8 cellular contexts compared by ENCODE assay signal in genomic region chr9:447230-448025, GRCh38. TPM values are rescaled to one million over a fixed set of nuclear protein-coding genes. Genes with fewer than 3 reads are reported as not detected.
DNase-seq lines count a peak whose midpoint lies in the region; ATAC-seq and TF ChIP-seq lines count a peak whose summit lies in the region.

No MANE protein-coding gene starts in this region.

- DNase-seq in NCI-H226 (peak; percentile 92), renal cortical epithelial cell (ENCODE audit: low read depth) (peak; percentile 96), vagina (ENCODE audit: extremely low spot score in 2 of 2) (no peak), cerebellum (ENCODE audit: low spot score) (no peak), NCI-H510A (lab: John Stamatoyannopoulos, UW) (no peak)
- peak; percentile 49 for DNase-seq in activated effector memory CD4-positive, alpha-beta T cell treated with Interleukin-2 at 50 U/mL for 16 hours

- intact Hi-C loops in vagina (cut with DNase I), result no loop called here

- no peaks in the 10 kb centered on the region for H3K36me3 ChIP-seq in vagina

- TF ChIP-seq CTCF in vagina (IDR thresholded peaks at IDR 0.05), result no peak

- no peaks in the 10 kb centered on the region for H3K9me3 ChIP-seq in vagina

- no peaks in the 10 kb centered on the region for H3K27me3 ChIP-seq in vagina

- peaks cover 9% of the 10 kb centered on the region for H3K4me1 ChIP-seq in vagina

- ATAC-seq in GM18505 (IDR thresholded peaks at IDR 0.05; ENCODE audit: unreplicated experiment) (peak; percentile 55), GM18873 (IDR thresholded peaks at IDR 0.05; ENCODE audit: low FRiP score, unreplicated experiment) (no peak)

- H3K4me3 ChIP-seq in vagina, result no peak overlapping the region

- H3K27ac ChIP-seq in vagina, result no peak overlapping the region

- TF ChIP-seq POLR2A in GM18505 (IDR thresholded peaks at IDR 0.05; ENCODE audit: borderline replicate concordance, extremely low read depth, insufficient read depth, insufficient read length) (no peak), vagina (IDR thresholded peaks at IDR 0.05) (no peak)

RNA-seq across cellular contexts. Expression of gene KANK1, which starts 57.1 kb away (rescaled TPM):
- total RNA-seq in renal cortical epithelial cell (26.4 and 78.8 TPM in 2 replicates), vagina (115 TPM), cerebellum (16.9 TPM)

Comparison
In these comparisons a context has a peak if more than half of its experiments do, and no peak if none do; other contexts are left out.
1. DNase-seq: peak in NCI-H226 (single experiment), activated effector memory CD4-positive, alpha-beta T cell treated with Interleukin-2 at 50 U/mL for 16 hours (single experiment) and renal cortical epithelial cell (single experiment); none in vagina (0 of 2), cerebellum (single experiment) and NCI-H510A (single experiment).